Comparison of ENCODE assay signal across 21 cellular contexts in the genomic region with DNA sequence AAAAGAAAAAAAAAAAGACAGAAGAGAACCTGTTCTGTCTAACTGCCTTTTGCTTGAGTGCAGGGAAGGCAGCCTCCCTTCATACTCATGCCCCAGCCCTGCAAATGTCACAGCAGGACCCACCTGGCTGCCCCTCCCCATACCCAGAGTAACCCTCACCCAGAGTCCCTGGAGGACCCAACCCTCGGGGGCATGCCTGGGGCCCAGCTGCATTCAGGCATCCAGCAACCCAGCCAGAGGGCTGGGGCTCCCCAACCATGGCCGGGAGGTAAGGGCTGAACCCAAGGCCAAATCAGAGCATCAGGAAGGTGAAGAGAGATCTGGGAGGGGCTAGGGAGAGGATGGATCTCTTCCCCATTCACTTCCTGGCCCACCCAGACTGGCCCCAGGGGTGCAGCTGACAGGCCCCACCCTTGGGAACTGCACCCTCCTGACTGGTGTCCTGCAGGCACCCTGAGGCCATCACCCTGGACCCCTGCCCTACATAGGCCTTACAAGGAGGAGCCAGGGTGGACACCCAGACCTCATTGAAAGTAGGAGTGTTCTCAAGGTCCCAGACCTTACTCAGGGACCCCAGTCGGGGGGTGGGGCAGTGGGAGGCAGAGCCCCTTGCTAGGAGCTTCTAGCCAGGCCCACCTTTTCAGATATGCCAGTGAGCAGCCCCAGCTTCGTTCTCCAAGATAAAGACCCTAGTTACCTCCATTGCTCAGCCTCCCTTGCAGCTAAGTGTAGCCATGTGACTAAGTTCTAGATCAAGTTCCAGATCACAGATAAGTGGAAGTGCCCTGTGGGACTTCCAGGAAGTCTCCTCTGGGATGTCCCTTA. TPM values are rescaled to one million over a fixed set of nuclear protein-coding genes. Genes with fewer than 3 reads are reported as not detected.
"Had no signal": no experiment of that assay in that cellular context is flagged by ENCODE, and none has a peak within 500 bp of the region (broad histone marks: within the 10 kb centered on the region; RNA-seq: fewer than 3 reads in every experiment).

No MANE protein-coding gene starts in this region.

- H3K4me2 ChIP-seq: hepatocyte had no signal

- H3K36me3 Mint-ChIP-seq: WTC11 had no signal

- H3K9me3 ChIP-seq: colonic mucosa, ovary, right lobe of liver had no signal

- H3K4me1 ChIP-seq: colonic mucosa, right lobe of liver had no signal

- H3K36me3 ChIP-seq: brain microvascular endothelial cell, colonic mucosa, ovary, right lobe of liver had no signal

- H3K27me3 ChIP-seq: brain microvascular endothelial cell, colonic mucosa, hepatocyte, ovary, right lobe of liver had no signal

- H3K9me3 Mint-ChIP-seq: activated naive CD8-positive, alpha-beta T cell treated with anti-CD3 and anti-CD28 coated beads, Interleukin-2, amount 50 U/mL, for 24 hours; activated T-cell treated with anti-CD3 and anti-CD28 coated beads, Interleukin-2, amount 50 U/mL, for 24 hours; central memory CD8-positive, alpha-beta T cell; neural crest cell had no signal

- H3K27me3 Mint-ChIP-seq: activated naive CD8-positive, alpha-beta T cell treated with anti-CD3 and anti-CD28 coated beads, Interleukin-2, amount 50 U/mL, for 24 hours had no signal

- DNase-seq: activated CD4-positive, alpha-beta T cell treated with anti-CD3 and anti-CD28 coated beads for 48 hours; activated CD8-positive, alpha-beta T cell treated with anti-CD3 and anti-CD28 coated beads, Interleukin-2, amount 10 ng/mL, durations not matched to agents 7 days and 5 days; activated naive CD4-positive, alpha-beta T cell treated with anti-CD3 and anti-CD28 coated beads for 36 hours; activated naive CD8-positive, alpha-beta T cell treated with anti-CD3 and anti-CD28 coated beads, Interleukin-2, amount 50 U/mL, for 24 hours; activated T-cell treated with anti-CD3 and anti-CD28 coated beads, Interleukin-2, amount 50 U/mL, for 24 hours; anterior cingulate cortex; brain microvascular endothelial cell; colonic mucosa; endodermal cell; foreskin fibroblast; ovary; small intestine; stimulated activated CD4-positive, alpha-beta T cell treated with anti-CD3 and anti-CD28 coated beads, Interleukin-4, amount 100 ng/mL, for 1 hour; SW 1271 had no signal

- H3K4me3 ChIP-seq: colonic mucosa, hepatocyte, ovary, right lobe of liver had no signal

- H3K27ac ChIP-seq: brain microvascular endothelial cell, colonic mucosa, epithelial cell of prostate, hepatocyte, ovary, right lobe of liver had no signal

- H3K4me3 Mint-ChIP-seq: activated CD8-positive, alpha-beta T cell treated with anti-CD3 and anti-CD28 coated beads, Interleukin-2, amount 10 ng/mL, durations not matched to agents 7 days and 5 days; activated naive CD4-positive, alpha-beta T cell treated with anti-CD3 and anti-CD28 coated beads for 36 hours; activated naive CD8-positive, alpha-beta T cell treated with anti-CD3 and anti-CD28 coated beads, Interleukin-2, amount 50 U/mL, for 24 hours; activated T-cell treated with anti-CD3 and anti-CD28 coated beads, Interleukin-2, amount 50 U/mL, for 24 hours; central memory CD8-positive, alpha-beta T cell; endodermal cell; neural crest cell; WTC11 had no signal

- H3K27ac Mint-ChIP-seq: activated CD8-positive, alpha-beta T cell treated with anti-CD3 and anti-CD28 coated beads, Interleukin-2, amount 10 ng/mL, durations not matched to agents 7 days and 5 days; activated naive CD4-positive, alpha-beta T cell treated with anti-CD3 and anti-CD28 coated beads for 36 hours; activated naive CD8-positive, alpha-beta T cell treated with anti-CD3 and anti-CD28 coated beads, Interleukin-2, amount 50 U/mL, for 24 hours; activated T-cell treated with anti-CD3 and anti-CD28 coated beads, Interleukin-2, amount 50 U/mL, for 24 hours; endodermal cell; WTC11 had no signal

- H3K4me1 Mint-ChIP-seq: central memory CD8-positive, alpha-beta T cell; endodermal cell had no signal

- ATAC-seq: activated CD8-positive, alpha-beta T cell treated with anti-CD3 and anti-CD28 coated beads, Interleukin-2, amount 10 ng/mL, durations not matched to agents 7 days and 5 days; activated naive CD8-positive, alpha-beta T cell treated with anti-CD3 and anti-CD28 coated beads, Interleukin-2, amount 50 U/mL, for 24 hours; WTC11 had no signal

RNA-seq across cellular contexts. Expression of gene PLD4, which starts 0.9 kb away (rescaled TPM):
- total RNA-seq: activated CD8-positive, alpha-beta T cell treated with anti-CD3 and anti-CD28 coated beads, Interleukin-2, amount 10 ng/mL, durations not matched to agents 7 days and 5 days; activated naive CD4-positive, alpha-beta T cell treated with anti-CD3 and anti-CD28 coated beads for 36 hours; endodermal cell; hepatocyte; lung microvascular endothelial cell had no signal

RNA-seq across cellular contexts. Expression of gene AHNAK2, which starts 54.4 kb away (rescaled TPM):
- total RNA-seq: activated CD8-positive, alpha-beta T cell treated with anti-CD3 and anti-CD28 coated beads, Interleukin-2, amount 10 ng/mL, durations not matched to agents 7 days and 5 days had no signal
